ENCODE assay signal across 7 cellular contexts in genomic region chr1:32291145-32291707, GRCh38. TPM values are rescaled to one million over a fixed set of nuclear protein-coding genes. Genes with fewer than 3 reads are reported as not detected.
DNase-seq lines count a peak whose midpoint lies in the region; ATAC-seq, FAIRE-seq and TF ChIP-seq lines count a peak whose summit lies in the region.

No MANE protein-coding gene starts in this region.

- DNase-seq in H54 (ENCODE audit: insufficient read length, low spot score) (peak; percentile 75), Peyer's patch (no peak), epithelial cell of esophagus (ENCODE audit: low read depth) (peak; percentile 86), neuronal stem cell (ENCODE audit: low spot score) (no peak), cortex of kidney (lab: John Stamatoyannopoulos, UW) (no peak), MV-4-11 (lab: John Stamatoyannopoulos, UW) (no peak)

- no peak overlapping the region for H3K4me2 ChIP-seq in neuronal stem cell (ENCODE audit: insufficient read depth, low read length, poor library complexity, severe bottlenecking)

- H3K9ac ChIP-seq in neuronal stem cell (ENCODE audit: low read depth, low read length, poor library complexity): no peak overlapping the region

- H2AFZ ChIP-seq in neuronal stem cell (ENCODE audit: low read length): peak overlapping the region; percentile 95

- H3K36me3 ChIP-seq in Peyer's patch (no peaks in the 10 kb centered on the region), neuronal stem cell (replicated peaks in 1 of 2; ENCODE audit: control insufficient read depth in 2 of 2, insufficient read depth in 2 of 2, low read length in 2 of 2) (peaks cover 2 to 19% of the 10 kb centered on the region in 2 donors)

- no peak overlapping the region for H3K14ac ChIP-seq in neuronal stem cell (ENCODE audit: low read length)

- H3K9me3 ChIP-seq in Peyer's patch: no peaks in the 10 kb centered on the region
- H3K9me3 ChIP-seq in neuronal stem cell (replicated peaks in 1 of 2; ENCODE audit: control insufficient read depth in 2 of 2, insufficient read depth in 1 of 2, low read depth in 1 of 2, low read length in 2 of 2): no peaks in the 10 kb centered on the region

- H2BK120ac ChIP-seq in neuronal stem cell (ENCODE audit: low read depth, low read length): no peak overlapping the region

- no peak overlapping the region for H4K8ac ChIP-seq in neuronal stem cell (ENCODE audit: low read depth, low read length)

- H3K4me3 ChIP-seq in Peyer's patch (peak overlapping the region; percentile 69 to 97 (median 88)), epithelial cell of esophagus (ENCODE audit: low read length) (peak overlapping the region; percentile 92), neuronal stem cell (ENCODE audit: low read length in 2 of 2) (peak overlapping the region in 1 of 2 donors; percentile 90)

- peak overlapping the region; percentile 88 to 96 (median 90) for H3K27ac ChIP-seq in Peyer's patch
- H3K27ac ChIP-seq in neuronal stem cell (replicated peaks; ENCODE audit: low read length): no peak overlapping the region

- peaks cover 7% of the 10 kb centered on the region for H3K79me1 ChIP-seq in neuronal stem cell (ENCODE audit: low read depth, low read length)

- no peak overlapping the region for H3K4ac ChIP-seq in neuronal stem cell (ENCODE audit: low read length)

- no CpG with 5 or more reads among the region's 10 CpGs for WGBS in neuronal stem cell (ENCODE audit: extremely low coverage in 2 of 2, insufficient read length in 2 of 2, insufficient replicate concordance in 1 of 2), 2 donors

- H2BK5ac ChIP-seq in neuronal stem cell (ENCODE audit: low read length): no peak overlapping the region

- no peak overlapping the region for H3K23ac ChIP-seq in neuronal stem cell (ENCODE audit: low read depth, low read length, poor library complexity)

- no peak overlapping the region for H2AK5ac ChIP-seq in neuronal stem cell (ENCODE audit: low read depth, low read length)

- no peak overlapping the region for H2BK15ac ChIP-seq in neuronal stem cell (ENCODE audit: low read length)

- no peak overlapping the region for H2BK12ac ChIP-seq in neuronal stem cell (ENCODE audit: low read length)

- H3K4me1 ChIP-seq in Peyer's patch (peaks cover 0 to 24% (median 0%) of the 10 kb centered on the region in 4 donors), neuronal stem cell (ENCODE audit: control insufficient read depth in 2 of 2, insufficient read depth in 1 of 2, low read depth in 1 of 2, low read length in 2 of 2) (peaks cover 0 to 2% of the 10 kb centered on the region in 2 donors)

- TF ChIP-seq CTCF in Peyer's patch (IDR thresholded peaks at IDR 0.05): no peak
- no peak for TF ChIP-seq CTCF in epithelial cell of esophagus (IDR thresholded peaks at IDR 0.05; ENCODE audit: insufficient read depth, low read depth, low read length, missing control alignments)

- no peak for TF ChIP-seq POLR2A in H54 (IDR thresholded peaks at IDR 0.05; ENCODE audit: low read depth, low read length)
- TF ChIP-seq POLR2A in Peyer's patch (IDR thresholded peaks at IDR 0.05): no peak

- no peak for ATAC-seq in HG03175 (IDR thresholded peaks at IDR 0.05; ENCODE audit: unreplicated experiment)

- no peak overlapping the region for H3K18ac ChIP-seq in neuronal stem cell (ENCODE audit: low read length)

- FAIRE-seq in H54 (lab: Jason Lieb, UNC): no peak

- H3K27me3 ChIP-seq in Peyer's patch (no peaks in the 10 kb centered on the region), neuronal stem cell (ENCODE audit: control insufficient read depth in 3 of 3, insufficient read depth in 3 of 3, low read depth in 1 of 3, low read length in 3 of 3) (no peaks in the 10 kb centered on the region)

- no peak overlapping the region for H4K91ac ChIP-seq in neuronal stem cell (ENCODE audit: low read depth, low read length, poor library complexity)

RNA-seq across cellular contexts. Expression of gene HDAC1, which starts 0.7 kb away (rescaled TPM):
- total RNA-seq in Peyer's patch: 100 to 1,000 TPM in 3 of 4 donors, 10 to 100 TPM in 1; 93.0 to 147 (median 122) TPM
- polyA plus RNA-seq in neuronal stem cell (2013, experiment 1 of 2): 85.9 TPM
- 84.7 TPM for polyA plus RNA-seq in neuronal stem cell (2013, experiment 2 of 2)

RNA-seq across cellular contexts. Expression of gene LCK, which starts 40.2 kb away (rescaled TPM):
- total RNA-seq in Peyer's patch: 10 to 100 TPM in 2 of 4 donors, 1 to 10 TPM in 2; 8.6 to 59.4 (median 12.4) TPM
- 0.01 TPM for polyA plus RNA-seq in neuronal stem cell (2013, experiment 1 of 2)
- 0.08 TPM for polyA plus RNA-seq in neuronal stem cell (2013, experiment 2 of 2)

RNA-seq across cellular contexts. Expression of gene FAM167B, which starts 44.2 kb away (rescaled TPM):
- 1 to 10 TPM in 2 of 4 donors, not detected in 2; 4.1 to 5.1 TPM for total RNA-seq in Peyer's patch
- 4.3 TPM for polyA plus RNA-seq in neuronal stem cell (2013, experiment 1 of 2)
- 4.2 TPM for polyA plus RNA-seq in neuronal stem cell (2013, experiment 2 of 2)

RNA-seq across cellular contexts. Expression of gene MARCKSL1, which starts 44.8 kb away (rescaled TPM):
- 10 to 100 TPM; 19.1 to 51.2 (median 35.9) TPM for total RNA-seq in Peyer's patch
- 808 TPM for polyA plus RNA-seq in neuronal stem cell (2013, experiment 1 of 2)
- 809 TPM for polyA plus RNA-seq in neuronal stem cell (2013, experiment 2 of 2)

Comparison
In these comparisons a context has a peak if more than half of its experiments do, and no peak if none do; other contexts are left out.
1. DNase-seq: peak in H54 (single experiment) and epithelial cell of esophagus (single experiment); none in Peyer's patch (0 of 3), neuronal stem cell (single experiment), cortex of kidney (single experiment) and MV-4-11 (single experiment).